33 cellular contexts compared by ENCODE assay signal in genomic region chr6:129653229-129653628, GRCh38.
"Had no signal": no experiment of that assay in that cellular context is flagged by ENCODE, and none has a peak within 500 bp of the region (broad histone marks: within the 10 kb centered on the region; RNA-seq: fewer than 3 reads in every experiment).

No MANE protein-coding gene starts in this region.

- H3K27me3 ChIP-seq: adrenal gland, cardiac muscle cell, gastroesophageal sphincter, hepatocyte, neutrophil, pancreas, stomach, tibial artery, upper lobe of right lung had no signal

- H3K4me3 ChIP-seq: adrenal gland, body of pancreas, cardiac muscle cell, coronary artery, gastroesophageal sphincter, hepatocyte, pancreas, psoas muscle, smooth muscle cell, stomach, tibial artery, upper lobe of right lung had no signal

- DNase-seq: activated CD4-positive, alpha-beta T cell treated with anti-CD3 and anti-CD28 coated beads for 48 hours; activated CD4-positive, alpha-beta T cell treated with anti-CD3 and anti-CD28 coated beads, Interleukin-2, amount 50 U/mL, for 48 hours; activated CD8-positive, alpha-beta memory T cell treated with anti-CD3 and anti-CD28 coated beads for 24 hours; activated effector memory CD4-positive, alpha-beta T cell treated with anti-CD3 and anti-CD28 coated beads, Interleukin-2, amount 50 U/mL, for 16 hours; activated naive CD4-positive, alpha-beta T cell treated with anti-CD3 and anti-CD28 coated beads for 36 hours; activated naive CD8-positive, alpha-beta T cell treated with anti-CD3 and anti-CD28 coated beads for 36 hours; activated T-cell treated with anti-CD3 and anti-CD28 coated beads, Interleukin-2, amount 50 U/mL, for 1 hour; adrenal gland; aorta; body of pancreas; cerebellar nuclear complex; effector memory CD8-positive, alpha-beta T cell; islet precursor cell; pancreas; psoas muscle; stimulated activated CD4-positive, alpha-beta T cell treated with anti-CD3 and anti-CD28 coated beads, Interleukin-1b, Interleukin-23, amount 100 ng/mL, for 48 hours; stimulated activated naive B cell treated with anti-CD40 and anti-IgM and Interleukin-4, amounts not matched to agents 10 μg/mL and 1 μg/mL and 100 μg/mL, for 72 hours; stomach; T-helper 17 cell; T1000; tibial artery; upper lobe of right lung; WERI-Rb-1 had no signal

- H3K36me3 Mint-ChIP-seq: activated naive CD8-positive, alpha-beta T cell treated with anti-CD3 and anti-CD28 coated beads for 36 hours; natural killer cell treated with Interleukin-12 subunit alpha and Interleukin-12 subunit beta and Interleukin-15 and Interleukin-18, amount 100 ng/mL, for 72 hours had no signal

- H3K4me3 Mint-ChIP-seq: activated naive CD4-positive, alpha-beta T cell treated with anti-CD3 and anti-CD28 coated beads for 36 hours; activated naive CD8-positive, alpha-beta T cell treated with anti-CD3 and anti-CD28 coated beads for 36 hours; activated T-helper 1 cell treated with anti-CD3 and anti-CD28 coated beads, Interleukin-12 subunit alpha, Interleukin-12 subunit beta, Interleukin-2, Interleukin-4 antibody, amounts not matched to agents 30 ng/mL and 10 ng/mL and 1 ng/mL, durations not matched to agents 14 hours and 24 hours and 36 hours; effector memory CD8-positive, alpha-beta T cell; natural killer cell treated with Interleukin-12 subunit alpha and Interleukin-12 subunit beta and Interleukin-15 and Interleukin-18, amount 100 ng/mL, for 72 hours; stimulated activated naive B cell treated with anti-CD40 and anti-IgM and Interleukin-4, amounts not matched to agents 10 μg/mL and 1 μg/mL and 100 μg/mL, for 72 hours; T-helper 17 cell had no signal

- H3K36me3 ChIP-seq: adrenal gland, cardiac muscle cell, gastroesophageal sphincter, neutrophil, pancreas, stomach, tibial artery, upper lobe of right lung, WERI-Rb-1 had no signal

- H3K27me3 Mint-ChIP-seq: activated naive CD8-positive, alpha-beta T cell treated with anti-CD3 and anti-CD28 coated beads for 36 hours; effector memory CD8-positive, alpha-beta T cell; natural killer cell treated with Interleukin-12 subunit alpha and Interleukin-12 subunit beta and Interleukin-15 and Interleukin-18, amount 100 ng/mL, for 72 hours; stimulated activated naive B cell treated with anti-CD40 and anti-IgM and Interleukin-4, amounts not matched to agents 10 μg/mL and 1 μg/mL and 100 μg/mL, for 72 hours; T-helper 17 cell had no signal

- FAIRE-seq: endothelial cell of umbilical vein, pancreas had no signal

- H3K9me3 ChIP-seq: adrenal gland, body of pancreas, gastroesophageal sphincter, neutrophil, pancreas, psoas muscle, stomach, tibial artery, upper lobe of right lung had no signal

- ATAC-seq: activated CD4-positive, CD25-positive, alpha-beta regulatory T cell treated with anti-CD3 and anti-CD28 coated beads, Interleukin-2, amount 50 U/mL, for 24 hours; body of pancreas; effector memory CD8-positive, alpha-beta T cell; gastroesophageal sphincter; natural killer cell treated with Interleukin-12 subunit alpha and Interleukin-12 subunit beta and Interleukin-15 and Interleukin-18, amount 100 ng/mL, for 72 hours; pancreas; psoas muscle; stimulated activated naive B cell treated with anti-CD40 and anti-IgM and Interleukin-4, amounts not matched to agents 10 μg/mL and 1 μg/mL and 100 μg/mL, for 72 hours; T-helper 17 cell; upper lobe of right lung had no signal

- H3K4me2 ChIP-seq: hepatocyte, smooth muscle cell had no signal

- H3K9me3 Mint-ChIP-seq: activated naive CD4-positive, alpha-beta T cell treated with anti-CD3 and anti-CD28 coated beads for 36 hours; activated naive CD8-positive, alpha-beta T cell treated with anti-CD3 and anti-CD28 coated beads for 36 hours; activated T-helper 1 cell treated with anti-CD3 and anti-CD28 coated beads, Interleukin-12 subunit alpha, Interleukin-12 subunit beta, Interleukin-2, Interleukin-4 antibody, amounts not matched to agents 30 ng/mL and 10 ng/mL and 1 ng/mL, durations not matched to agents 14 hours and 24 hours and 36 hours; effector memory CD8-positive, alpha-beta T cell; natural killer cell treated with Interleukin-12 subunit alpha and Interleukin-12 subunit beta and Interleukin-15 and Interleukin-18, amount 100 ng/mL, for 72 hours; stimulated activated naive B cell treated with anti-CD40 and anti-IgM and Interleukin-4, amounts not matched to agents 10 μg/mL and 1 μg/mL and 100 μg/mL, for 72 hours had no signal

- H2AFZ ChIP-seq: hepatocyte had no signal

- H3K27ac Mint-ChIP-seq: activated naive CD4-positive, alpha-beta T cell treated with anti-CD3 and anti-CD28 coated beads for 36 hours; activated naive CD8-positive, alpha-beta T cell treated with anti-CD3 and anti-CD28 coated beads for 36 hours; activated T-helper 1 cell treated with anti-CD3 and anti-CD28 coated beads, Interleukin-12 subunit alpha, Interleukin-12 subunit beta, Interleukin-2, Interleukin-4 antibody, amounts not matched to agents 30 ng/mL and 10 ng/mL and 1 ng/mL, durations not matched to agents 14 hours and 24 hours and 36 hours; effector memory CD8-positive, alpha-beta T cell; stimulated activated naive B cell treated with anti-CD40 and anti-IgM and Interleukin-4, amounts not matched to agents 10 μg/mL and 1 μg/mL and 100 μg/mL, for 72 hours; T-helper 17 cell had no signal

- H3K4me1 ChIP-seq: gastroesophageal sphincter, tibial artery had no signal

- H3K27ac ChIP-seq: cardiac muscle cell, coronary artery, gastroesophageal sphincter, hepatocyte, neutrophil, psoas muscle, tibial artery, upper lobe of right lung, WERI-Rb-1 had no signal
